ENCODE assay signal across 14 cellular contexts in genomic region chr20:62245911-62246280, GRCh38. TPM values are rescaled to one million over a fixed set of nuclear protein-coding genes. Genes with fewer than 3 reads are reported as not detected.
DNase-seq lines count a peak whose midpoint lies in the region; ATAC-seq and TF ChIP-seq lines count a peak whose summit lies in the region.
"Had no signal": no experiment of that assay in that cellular context is flagged by ENCODE, and none has a peak within 500 bp of the region (broad histone marks: within the 10 kb centered on the region; RNA-seq: fewer than 3 reads in every experiment).

No MANE protein-coding gene starts in this region.

- 78 to 83% (median 79%) methylated on average over 17 to 19 of the region's 19 CpGs for WGBS in psoas muscle, 3 donors

- H3K4me1 ChIP-seq in BLaER1 (peaks cover 67% of the 10 kb centered on the region), Loucy (ENCODE audit: insufficient read depth, low read length, poor library complexity, severe bottlenecking) (peaks cover 52% of the 10 kb centered on the region), right atrium auricular region (peaks cover 0 to 57% of the 10 kb centered on the region in 2 donors), psoas muscle (peaks cover 65% of the 10 kb centered on the region)

- H4K20me1 ChIP-seq in BLaER1 = peaks cover 100% of the 10 kb centered on the region
- H4K20me1 ChIP-seq in Loucy (ENCODE audit: insufficient read depth, low read length, poor library complexity, severe bottlenecking) = peaks cover 75% of the 10 kb centered on the region

- TF ChIP-seq CTCF in Loucy (conservative IDR thresholded peaks at IDR 0.05; ENCODE audit: low read length) (no peak), right atrium auricular region (IDR thresholded peaks at IDR 0.05) (no peak), psoas muscle (IDR thresholded peaks at IDR 0.05) (no peak)

- H3K27me3 ChIP-seq in BLaER1 (peaks cover 7% of the 10 kb centered on the region; the same call in 1 of the 2 replicates), Loucy (ENCODE audit: insufficient read depth, low read length, poor library complexity, severe bottlenecking) (no peaks in the 10 kb centered on the region), right atrium auricular region (no peaks in the 10 kb centered on the region), psoas muscle (ENCODE audit: insufficient read depth in 3 of 3, low read length in 2 of 3) (no peaks in the 10 kb centered on the region)

- no peaks in the 10 kb centered on the region; the same call in 1 of the 2 replicates for H3F3A ChIP-seq in Loucy (ENCODE audit: low read depth)

- peak overlapping the region; percentile 87 for H3K4me2 ChIP-seq in BLaER1
- no peak overlapping the region for H3K4me2 ChIP-seq in Loucy (ENCODE audit: low read depth, low read length, poor library complexity, severe bottlenecking)
- H3K4me2 ChIP-seq: GM23338 had no signal

- peaks cover 93% of the 10 kb centered on the region for H3K79me2 ChIP-seq in Loucy (ENCODE audit: insufficient read depth, low read length)

- H3K9ac ChIP-seq in BLaER1 (no peak overlapping the region), Loucy (ENCODE audit: low read depth, low read length, poor library complexity, severe bottlenecking) (peak overlapping the region; percentile 66)

- peaks cover 30% of the 10 kb centered on the region; the same call in 1 of the 2 replicates for H3K36me3 ChIP-seq in BLaER1
- no peaks in the 10 kb centered on the region for H3K36me3 ChIP-seq in Loucy (ENCODE audit: insufficient read depth, low read length)
- H3K36me3 ChIP-seq in right atrium auricular region = no peaks in the 10 kb centered on the region
- H3K36me3 ChIP-seq in psoas muscle (ENCODE audit: insufficient read depth in 1 of 2, low read depth in 1 of 2) = peaks cover 0 to 14% of the 10 kb centered on the region in 2 donors

- H3K27ac ChIP-seq in BLaER1 (no peak overlapping the region), right atrium auricular region (peak overlapping the region; percentile 57 to 70), psoas muscle (peak overlapping the region; percentile 89)

- H2AFZ ChIP-seq in Loucy (ENCODE audit: low read length) = no peak overlapping the region
- H2AFZ ChIP-seq: GM23338 had no signal

- H3K9me3 ChIP-seq in BLaER1 = no peaks in the 10 kb centered on the region
- no peaks in the 10 kb centered on the region for H3K9me3 ChIP-seq in Loucy (ENCODE audit: insufficient read depth, low read depth, low read length)
- H3K9me3 ChIP-seq in right atrium auricular region = no peaks in the 10 kb centered on the region
- no peaks in the 10 kb centered on the region for H3K9me3 ChIP-seq in psoas muscle

- DNase-seq in right atrium auricular region (ENCODE audit: low spot score) (no peak), psoas muscle (no peak), germinal center (ENCODE audit: low spot score) (no peak), NCI-H146 (lab: John Stamatoyannopoulos, UW) (no peak)
- DNase-seq: AML-193; CD8-positive, alpha-beta T cell; NCI-H1048; NCI-H69; PC-3 had no signal

- H3K9me2 ChIP-seq in Loucy (replicated peaks; ENCODE audit: low read depth, low read length) = no peaks in the 10 kb centered on the region

- intact Hi-C loops in psoas muscle (cut with DNase I) = no loop called here

- H3K4me3 ChIP-seq in BLaER1 = no peak overlapping the region
- H3K4me3 ChIP-seq in Loucy (ENCODE audit: low read length, poor library complexity, severe bottlenecking) = no peak overlapping the region
- no peak overlapping the region for H3K4me3 ChIP-seq in right atrium auricular region
- H3K4me3 ChIP-seq in psoas muscle = no peak overlapping the region
- H3K4me3 ChIP-seq: GM23338 had no signal

- ATAC-seq in psoas muscle (no peak), GM19351 (IDR thresholded peaks at IDR 0.05; ENCODE audit: unreplicated experiment) (no peak)
- ATAC-seq: CD8-positive, alpha-beta T cell; GM23338; PC-3 had no signal

RNA-seq across cellular contexts. Expression of gene OSBPL2, which starts 7.6 kb away (rescaled TPM):
- total RNA-seq in right atrium auricular region (10 to 100 TPM; 27.2 to 29.6 TPM), psoas muscle (10 to 100 TPM; 19.8 to 30.9 (median 24.8) TPM)
- polyA plus RNA-seq in psoas muscle = 10 to 100 TPM in 2 of 3 donors, 1 to 10 TPM in 1; 9.6 to 22.8 (median 11.4) TPM

RNA-seq across cellular contexts. Expression of gene HRH3, which starts 25.8 kb away (rescaled TPM):
- not detected for total RNA-seq in right atrium auricular region
- total RNA-seq in psoas muscle = not detected
- under 1 TPM in 1 of 3 donors, not detected in 2; 0.03 TPM for polyA plus RNA-seq in psoas muscle
- total RNA-seq: CD8-positive, alpha-beta T cell; HT1080; PC-3 had no signal

RNA-seq across cellular contexts. Expression of gene ADRM1, which starts 56.9 kb away (rescaled TPM):
- total RNA-seq in right atrium auricular region = 100 to 1,000 TPM in 1 of 2 donors, 10 to 100 TPM in 1; 95.9 to 128 TPM
- 100 to 1,000 TPM; 142 to 280 (median 238) TPM for total RNA-seq in psoas muscle
- polyA plus RNA-seq in psoas muscle = 100 to 1,000 TPM; 355 to 603 (median 460) TPM
